Comparison of ENCODE assay signal across 17 cellular contexts in genomic region chr3:13316603-13317002, GRCh38.
"Had no signal": no experiment of that assay in that cellular context is flagged by ENCODE, and none has a peak within 500 bp of the region (broad histone marks: within the 10 kb centered on the region; RNA-seq: fewer than 3 reads in every experiment).

No MANE protein-coding gene starts in this region.

- H3K36me3 ChIP-seq: ovary, SJCRH30, transverse colon had no signal

- H3K9me3 Mint-ChIP-seq: activated CD4-positive, alpha-beta memory T cell treated with anti-CD3 and anti-CD28 coated beads for 36 hours; activated naive CD8-positive, alpha-beta T cell treated with anti-CD3 and anti-CD28 coated beads, Interleukin-2, amount 50 U/mL, for 24 hours; dendritic cell treated with granulocyte-macrophage colony-stimulating factor and Interleukin-4, amounts not matched to agents 40 ng/mL and 50 ng/mL, for 4 days; endodermal cell; nephron had no signal

- H3K9me3 ChIP-seq: left lung, ovary, SJCRH30, transverse colon had no signal

- H3K4me3 ChIP-seq: left lung, ovary, SJCRH30, transverse colon had no signal

- H3K27me3 ChIP-seq: left lung, ovary, SJCRH30, transverse colon had no signal

- H3K27ac Mint-ChIP-seq: activated CD4-positive, alpha-beta memory T cell treated with anti-CD3 and anti-CD28 coated beads for 36 hours; activated naive CD8-positive, alpha-beta T cell treated with anti-CD3 and anti-CD28 coated beads, Interleukin-2, amount 50 U/mL, for 24 hours; dendritic cell treated with granulocyte-macrophage colony-stimulating factor and Interleukin-4, amounts not matched to agents 40 ng/mL and 50 ng/mL, for 4 days; endodermal cell; nephron had no signal

- H3K4me1 ChIP-seq: left lung, SJCRH30, transverse colon had no signal

- H3K4me3 Mint-ChIP-seq: activated CD4-positive, alpha-beta memory T cell treated with anti-CD3 and anti-CD28 coated beads for 36 hours; activated naive CD8-positive, alpha-beta T cell treated with anti-CD3 and anti-CD28 coated beads, Interleukin-2, amount 50 U/mL, for 24 hours; dendritic cell treated with granulocyte-macrophage colony-stimulating factor and Interleukin-4, amounts not matched to agents 40 ng/mL and 50 ng/mL, for 4 days; endodermal cell; nephron had no signal

- H3K27ac ChIP-seq: left lung, ovary, SJCRH30, transverse colon had no signal

- H3K27me3 Mint-ChIP-seq: activated CD4-positive, alpha-beta memory T cell treated with anti-CD3 and anti-CD28 coated beads for 36 hours; activated naive CD8-positive, alpha-beta T cell treated with anti-CD3 and anti-CD28 coated beads, Interleukin-2, amount 50 U/mL, for 24 hours; dendritic cell treated with granulocyte-macrophage colony-stimulating factor and Interleukin-4, amounts not matched to agents 40 ng/mL and 50 ng/mL, for 4 days had no signal

- DNase-seq: activated CD4-positive, alpha-beta memory T cell treated with anti-CD3 and anti-CD28 coated beads for 36 hours; activated CD4-positive, CD25-positive, alpha-beta regulatory T cell treated with anti-CD3 and anti-CD28 coated beads, Interleukin-2, amount 50 U/mL, for 72 hours; activated naive CD4-positive, alpha-beta T cell; activated naive CD8-positive, alpha-beta T cell treated with anti-CD3 and anti-CD28 coated beads, Interleukin-2, amount 50 U/mL, for 24 hours; endodermal cell; erythroblast; glutamatergic neuron; mesenchymal stem cell; ovary; SJCRH30; stimulated activated CD4-positive, alpha-beta T cell treated with anti-CD3 and anti-CD28 coated beads, Interleukin-15, amount 100 ng/mL, for 24 hours; stimulated activated CD4-positive, alpha-beta T cell treated with anti-CD3 and anti-CD28 coated beads, Interleukin-4, amount 100 ng/mL, for 4 hours; SW 1271; transverse colon had no signal

- H3K4me1 Mint-ChIP-seq: activated naive CD8-positive, alpha-beta T cell treated with anti-CD3 and anti-CD28 coated beads, Interleukin-2, amount 50 U/mL, for 24 hours; endodermal cell; nephron had no signal
